13 cellular contexts compared by ENCODE assay signal in the genomic region with DNA sequence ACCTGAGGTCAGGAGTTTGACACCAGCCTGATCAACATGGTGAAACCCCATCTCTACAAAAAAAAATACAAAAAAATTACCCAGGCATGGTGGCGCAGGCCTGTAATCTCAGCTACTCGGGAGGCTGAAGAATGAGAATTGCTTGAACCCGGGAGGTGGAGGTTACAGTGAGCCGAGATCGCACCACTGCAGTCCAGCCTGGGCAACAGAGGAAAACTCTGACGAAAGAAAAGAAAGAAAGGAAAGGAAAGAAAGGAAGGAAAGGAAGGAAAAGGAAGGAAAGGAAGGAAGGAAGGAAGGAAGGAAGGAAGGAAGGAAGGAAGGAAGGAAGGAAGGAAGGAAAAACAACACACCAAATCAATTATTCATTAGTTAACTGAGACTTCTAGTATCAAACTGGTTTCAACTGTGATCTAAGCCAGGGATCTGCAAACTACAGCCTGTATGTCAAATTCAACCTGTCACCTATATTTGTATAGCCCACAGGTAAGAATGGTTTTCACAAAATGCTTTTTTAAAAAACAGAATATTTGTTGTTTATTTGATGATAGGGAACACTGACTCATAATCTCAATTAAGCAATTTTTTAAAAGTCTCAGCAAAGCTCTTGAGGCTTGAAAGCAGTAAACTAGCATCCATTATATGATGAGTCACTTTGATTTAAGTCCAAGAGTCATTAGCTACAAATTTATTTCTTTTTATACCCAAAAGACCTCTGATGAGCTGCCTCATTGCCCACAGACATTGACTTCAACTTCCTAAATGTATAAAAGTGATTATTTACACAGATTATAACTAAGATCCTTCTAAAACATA.
DNase-seq lines count a peak whose midpoint lies in the region; ATAC-seq and TF ChIP-seq lines count a peak whose summit lies in the region.
"Had no signal": no experiment of that assay in that cellular context is flagged by ENCODE, and none has a peak within 500 bp of the region (broad histone marks: within the 10 kb centered on the region; RNA-seq: fewer than 3 reads in every experiment).

No MANE protein-coding gene starts in this region.

- H3K9ac ChIP-seq in smooth muscle cell (ENCODE audit: low read depth) = no peak overlapping the region

- DNase-seq in activated T-cell treated with anti-CD3 and anti-CD28 coated beads, Interleukin-2, amount 50 U/mL, for 24 hours = no peak
- no peak for DNase-seq in activated T-cell treated with anti-CD3 and anti-CD28 coated beads, Interleukin-2, amount 50 U/mL, for 1 hour
- peak; percentile 11 for DNase-seq in NCI-H69 (lab: John Stamatoyannopoulos, UW)
- DNase-seq in dedifferentiated amniotic fluid mesenchymal stem cell (ENCODE audit: extremely low spot score) = peak; percentile 22
- no peak for DNase-seq in smooth muscle cell (lab: John Stamatoyannopoulos, UW; ENCODE audit: unreplicated experiment)
- DNase-seq in transverse colon = no peak
- no peak for DNase-seq in stimulated activated CD8-positive, alpha-beta memory T cell treated with anti-CD3 and anti-CD28 coated beads, Interleukin-4, amount 100 ng/mL, for 48 hours
- DNase-seq: heart right ventricle, NCI-H2029, right lobe of liver, T1000 had no signal

- no peak for ATAC-seq in HG02623 (IDR thresholded peaks at IDR 0.05; ENCODE audit: unreplicated experiment)
- ATAC-seq: heart right ventricle, right lobe of liver had no signal

- H3K36me3 Mint-ChIP-seq in activated T-cell treated with anti-CD3 and anti-CD28 coated beads, Interleukin-2, amount 50 U/mL, for 24 hours (ENCODE audit: low read depth) = peaks cover 55% of the 10 kb centered on the region

- no peak for TF ChIP-seq EP300 in transverse colon (IDR thresholded peaks at IDR 0.05; ENCODE audit: low read depth)

- H3K4me2 ChIP-seq in smooth muscle cell = no peak overlapping the region

- H3K79me2 ChIP-seq in smooth muscle cell (ENCODE audit: low read depth) = peaks cover 99% of the 10 kb centered on the region

- TF ChIP-seq CTCF in smooth muscle cell (IDR thresholded peaks at IDR 0.05; ENCODE audit: borderline replicate concordance, insufficient read depth, poor library complexity, severe bottlenecking) (no peak), transverse colon (IDR thresholded peaks at IDR 0.05) (no peak)

- H3K27me3 ChIP-seq in smooth muscle cell (ENCODE audit: low read depth) (no peaks in the 10 kb centered on the region), transverse colon (no peaks in the 10 kb centered on the region)
- H3K27me3 ChIP-seq: heart right ventricle, right lobe of liver had no signal

- no peak overlapping the region for H3K4me3 Mint-ChIP-seq in activated T-cell treated with anti-CD3 and anti-CD28 coated beads, Interleukin-2, amount 50 U/mL, for 24 hours

- H3K9me3 ChIP-seq in smooth muscle cell (replicated peaks; ENCODE audit: low read depth) = no peaks in the 10 kb centered on the region
- no peaks in the 10 kb centered on the region for H3K9me3 ChIP-seq in transverse colon
- H3K9me3 ChIP-seq: heart right ventricle, right lobe of liver had no signal

- H4K20me1 ChIP-seq in smooth muscle cell (ENCODE audit: low read depth) = peaks cover 100% of the 10 kb centered on the region

- H3F3A ChIP-seq in smooth muscle cell (ENCODE audit: low read depth) = no peaks in the 10 kb centered on the region

- in situ Hi-C loops in transverse colon (cut with MboI; ENCODE audit: low pct_ligation_motif_present in 1 of 4, low pct_unique_long_range_greater_than_20kb in 1 of 4, low sequenced_read_pairs in 3 of 4) = loop anchor here in 2 of 4 donors (10.0 to 25.0 kb wide), 4 partner anchors 115 to 1268 kb away; a partner anchor contains a TSS

- H3K4me1 ChIP-seq in smooth muscle cell (ENCODE audit: low read depth) (peaks cover 4% of the 10 kb centered on the region), transverse colon (peaks cover 0 to 33% (median 14%) of the 10 kb centered on the region in 4 donors)

- 95% methylated on average over 6 of the region's 6 CpGs for WGBS in smooth muscle cell (ENCODE audit: low lambda C conversion rate)
- 88 to 97% methylated on average over 6 of the region's 6 CpGs for WGBS in transverse colon (ENCODE audit: low coverage in 1 of 2), 2 donors

- H3K27me3 Mint-ChIP-seq in activated T-cell treated with anti-CD3 and anti-CD28 coated beads, Interleukin-2, amount 50 U/mL, for 24 hours = no peaks in the 10 kb centered on the region

- H3K4me1 Mint-ChIP-seq in activated T-cell treated with anti-CD3 and anti-CD28 coated beads, Interleukin-2, amount 50 U/mL, for 24 hours (ENCODE audit: low read depth) = peaks cover 63% of the 10 kb centered on the region

- H3K4me3 ChIP-seq in smooth muscle cell (no peak overlapping the region), transverse colon (no peak overlapping the region)
- H3K4me3 ChIP-seq: coronary artery, heart right ventricle, right lobe of liver had no signal

- H3K27ac ChIP-seq in smooth muscle cell (ENCODE audit: low read depth) (peak overlapping the region; percentile 33), transverse colon (no peak overlapping the region)
- H3K27ac ChIP-seq: coronary artery, heart right ventricle, right lobe of liver had no signal

- intact Hi-C loops in transverse colon (cut with DNase I; ENCODE audit: low total_unique reads) = no loop called here

- no peaks in the 10 kb centered on the region for H3K9me3 Mint-ChIP-seq in activated T-cell treated with anti-CD3 and anti-CD28 coated beads, Interleukin-2, amount 50 U/mL, for 24 hours

- H2AFZ ChIP-seq in smooth muscle cell (ENCODE audit: low read depth) = no peak overlapping the region

- TF ChIP-seq POLR2A in transverse colon (IDR thresholded peaks at IDR 0.05) = no peak

- H3K27ac Mint-ChIP-seq in activated T-cell treated with anti-CD3 and anti-CD28 coated beads, Interleukin-2, amount 50 U/mL, for 24 hours = peak overlapping the region; percentile 71

- H3K36me3 ChIP-seq in smooth muscle cell (ENCODE audit: low read depth) (no peaks in the 10 kb centered on the region), transverse colon (no peaks in the 10 kb centered on the region)
- H3K36me3 ChIP-seq: right lobe of liver had no signal

Comparison
In these comparisons a context has a peak if more than half of its experiments do, and no peak if none do; other contexts are left out.
1. DNase-seq: peak in NCI-H69 (single experiment) and dedifferentiated amniotic fluid mesenchymal stem cell (single experiment); none in activated T-cell treated with anti-CD3 and anti-CD28 coated beads, Interleukin-2, amount 50 U/mL, for 24 hours (single experiment), activated T-cell treated with anti-CD3 and anti-CD28 coated beads, Interleukin-2, amount 50 U/mL, for 1 hour (single experiment), smooth muscle cell (single experiment), transverse colon (single experiment) and stimulated activated CD8-positive, alpha-beta memory T cell treated with anti-CD3 and anti-CD28 coated beads, Interleukin-4, amount 100 ng/mL, for 48 hours (single experiment).